Comparison of ENCODE assay signal across 20 cellular contexts in the genomic region with DNA sequence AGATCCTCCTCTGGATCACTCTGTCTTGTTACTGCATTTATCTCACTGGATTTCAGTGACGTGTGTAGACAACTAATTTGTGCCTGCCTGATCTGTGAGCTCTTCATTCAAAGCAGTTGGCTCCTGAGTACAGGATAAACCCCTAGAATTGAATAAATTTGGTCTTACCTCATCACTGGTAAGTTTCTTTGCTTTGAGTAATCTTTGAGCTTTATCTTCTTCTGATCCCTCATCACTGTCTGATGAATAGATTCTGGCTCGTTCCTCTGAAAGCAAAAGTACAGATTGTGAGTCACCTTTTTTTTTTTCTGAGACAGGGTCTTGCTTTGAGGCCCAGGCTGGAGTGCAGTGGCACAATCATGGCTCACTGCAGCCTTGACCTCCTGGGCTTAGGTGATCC. TPM values are rescaled to one million over a fixed set of nuclear protein-coding genes. Genes with fewer than 3 reads are reported as not detected.
DNase-seq lines count a peak whose midpoint lies in the region; ATAC-seq lines count a peak whose summit lies in the region.
"Had no signal": no experiment of that assay in that cellular context is flagged by ENCODE, and none has a peak within 500 bp of the region (broad histone marks: within the 10 kb centered on the region; RNA-seq: fewer than 3 reads in every experiment).

No MANE protein-coding gene starts in this region.

- peak; percentile 57 for ATAC-seq in activated T-helper 17 cell treated with anti-CD3 and anti-CD28 coated beads, Interleukin-2, amount 50 U/mL, for 72 hours (replicated peaks)
- ATAC-seq in HG02973 (IDR thresholded peaks at IDR 0.05; ENCODE audit: unreplicated experiment), result no peak
- ATAC-seq in GM18858 (IDR thresholded peaks at IDR 0.05; ENCODE audit: unreplicated experiment), result no peak
- ATAC-seq: Panc1, Right ventricle myocardium inferior had no signal

- no peaks in the 10 kb centered on the region for H3K9me3 Mint-ChIP-seq in T-helper 1 cell treated with Interleukin-12 subunit alpha and Interleukin-12 subunit beta and Interleukin-4 antibody, amounts not matched to agents 30 μg/mL and 1 μg/mL, for 36 hours
- H3K9me3 Mint-ChIP-seq in activated naive CD4-positive, alpha-beta T cell treated with anti-CD3 and anti-CD28 coated beads, Interleukin-2, amount 50 U/mL, for 24 hours, result no peaks in the 10 kb centered on the region
- H3K9me3 Mint-ChIP-seq in activated T-helper 17 cell treated with anti-CD3 and anti-CD28 coated beads, Interleukin-2, amount 50 U/mL, for 72 hours, result no peaks in the 10 kb centered on the region
- no peaks in the 10 kb centered on the region for H3K9me3 Mint-ChIP-seq in immature natural killer cell
- H3K9me3 Mint-ChIP-seq: CD8-positive, alpha-beta memory T cell; H9 had no signal

- H3K27ac Mint-ChIP-seq in T-helper 1 cell treated with Interleukin-12 subunit alpha and Interleukin-12 subunit beta and Interleukin-4 antibody, amounts not matched to agents 30 μg/mL and 1 μg/mL, for 36 hours, result peak overlapping the region; percentile 7
- peak overlapping the region; percentile 76 for H3K27ac Mint-ChIP-seq in activated naive CD4-positive, alpha-beta T cell treated with anti-CD3 and anti-CD28 coated beads, Interleukin-2, amount 50 U/mL, for 24 hours
- H3K27ac Mint-ChIP-seq in activated T-helper 17 cell treated with anti-CD3 and anti-CD28 coated beads, Interleukin-2, amount 50 U/mL, for 72 hours, result peak overlapping the region; percentile 47
- peak overlapping the region in 2 of 6 donors; percentile 4 to 12 for H3K27ac Mint-ChIP-seq in immature natural killer cell
- H3K27ac Mint-ChIP-seq: H9 had no signal

- H3K4me1 Mint-ChIP-seq in T-helper 1 cell treated with Interleukin-12 subunit alpha and Interleukin-12 subunit beta and Interleukin-4 antibody, amounts not matched to agents 30 μg/mL and 1 μg/mL, for 36 hours (ENCODE audit: low read depth), result peaks cover 4% of the 10 kb centered on the region
- H3K4me1 Mint-ChIP-seq in activated naive CD4-positive, alpha-beta T cell treated with anti-CD3 and anti-CD28 coated beads, Interleukin-2, amount 50 U/mL, for 24 hours, result peaks cover 7% of the 10 kb centered on the region
- H3K4me1 Mint-ChIP-seq in activated T-helper 17 cell treated with anti-CD3 and anti-CD28 coated beads, Interleukin-2, amount 50 U/mL, for 72 hours, result peaks cover 4% of the 10 kb centered on the region
- peaks cover 3 to 9% of the 10 kb centered on the region in 2 donors for H3K4me1 Mint-ChIP-seq in immature natural killer cell

- no peaks in the 10 kb centered on the region for H3K27me3 Mint-ChIP-seq in T-helper 1 cell treated with Interleukin-12 subunit alpha and Interleukin-12 subunit beta and Interleukin-4 antibody, amounts not matched to agents 30 μg/mL and 1 μg/mL, for 36 hours (ENCODE audit: low read depth)
- H3K27me3 Mint-ChIP-seq in activated naive CD4-positive, alpha-beta T cell treated with anti-CD3 and anti-CD28 coated beads, Interleukin-2, amount 50 U/mL, for 24 hours, result no peaks in the 10 kb centered on the region
- no peaks in the 10 kb centered on the region for H3K27me3 Mint-ChIP-seq in activated T-helper 17 cell treated with anti-CD3 and anti-CD28 coated beads, Interleukin-2, amount 50 U/mL, for 72 hours
- H3K27me3 Mint-ChIP-seq in immature natural killer cell (ENCODE audit: low read depth in 3 of 3), result peaks cover 0 to 4% (median 0%) of the 10 kb centered on the region in 3 donors
- H3K27me3 Mint-ChIP-seq: CD8-positive, alpha-beta memory T cell had no signal

- H3K4me3 Mint-ChIP-seq in T-helper 1 cell treated with Interleukin-12 subunit alpha and Interleukin-12 subunit beta and Interleukin-4 antibody, amounts not matched to agents 30 μg/mL and 1 μg/mL, for 36 hours, result no peak overlapping the region
- H3K4me3 Mint-ChIP-seq in activated naive CD4-positive, alpha-beta T cell treated with anti-CD3 and anti-CD28 coated beads, Interleukin-2, amount 50 U/mL, for 24 hours, result no peak overlapping the region
- H3K4me3 Mint-ChIP-seq in activated T-helper 17 cell treated with anti-CD3 and anti-CD28 coated beads, Interleukin-2, amount 50 U/mL, for 72 hours, result no peak overlapping the region
- H3K4me3 Mint-ChIP-seq in immature natural killer cell, result no peak overlapping the region
- H3K4me3 Mint-ChIP-seq: CD8-positive, alpha-beta memory T cell; H9 had no signal

- H3K36me3 Mint-ChIP-seq in T-helper 1 cell treated with Interleukin-12 subunit alpha and Interleukin-12 subunit beta and Interleukin-4 antibody, amounts not matched to agents 30 μg/mL and 1 μg/mL, for 36 hours (ENCODE audit: low read depth), result peaks cover 49% of the 10 kb centered on the region
- peaks cover 32% of the 10 kb centered on the region for H3K36me3 Mint-ChIP-seq in activated naive CD4-positive, alpha-beta T cell treated with anti-CD3 and anti-CD28 coated beads, Interleukin-2, amount 50 U/mL, for 24 hours
- peaks cover 99% of the 10 kb centered on the region for H3K36me3 Mint-ChIP-seq in activated T-helper 17 cell treated with anti-CD3 and anti-CD28 coated beads, Interleukin-2, amount 50 U/mL, for 72 hours (ENCODE audit: low read depth)
- peaks cover 41 to 55% (median 42%) of the 10 kb centered on the region in 3 donors for H3K36me3 Mint-ChIP-seq in immature natural killer cell

- DNase-seq in T-helper 1 cell (no peak), immature natural killer cell (no peak)
- no peak for DNase-seq in activated naive CD4-positive, alpha-beta T cell treated with anti-CD3 and anti-CD28 coated beads, Interleukin-2, amount 50 U/mL, for 16 hours
- DNase-seq: 8988T; BE2C; CD8-positive, alpha-beta memory T cell; DND-41; H9; Kasumi-1; MM.1S; NCI-H1105; NCI-H1694; NCI-H524 had no signal

RNA-seq across cellular contexts. Expression of a gene that starts 24.5 kb away (rescaled TPM):
- 10 to 100 TPM; 22.7 to 31.7 TPM for total RNA-seq in activated T-helper 17 cell treated with anti-CD3 and anti-CD28 coated beads, Interleukin-2, amount 50 U/mL, for 72 hours
- polyA plus RNA-seq in immature natural killer cell, result 10 to 100 TPM; 10.4 to 30.0 (median 16.2) TPM
